10 cellular contexts compared by ENCODE assay signal in the genomic region with DNA sequence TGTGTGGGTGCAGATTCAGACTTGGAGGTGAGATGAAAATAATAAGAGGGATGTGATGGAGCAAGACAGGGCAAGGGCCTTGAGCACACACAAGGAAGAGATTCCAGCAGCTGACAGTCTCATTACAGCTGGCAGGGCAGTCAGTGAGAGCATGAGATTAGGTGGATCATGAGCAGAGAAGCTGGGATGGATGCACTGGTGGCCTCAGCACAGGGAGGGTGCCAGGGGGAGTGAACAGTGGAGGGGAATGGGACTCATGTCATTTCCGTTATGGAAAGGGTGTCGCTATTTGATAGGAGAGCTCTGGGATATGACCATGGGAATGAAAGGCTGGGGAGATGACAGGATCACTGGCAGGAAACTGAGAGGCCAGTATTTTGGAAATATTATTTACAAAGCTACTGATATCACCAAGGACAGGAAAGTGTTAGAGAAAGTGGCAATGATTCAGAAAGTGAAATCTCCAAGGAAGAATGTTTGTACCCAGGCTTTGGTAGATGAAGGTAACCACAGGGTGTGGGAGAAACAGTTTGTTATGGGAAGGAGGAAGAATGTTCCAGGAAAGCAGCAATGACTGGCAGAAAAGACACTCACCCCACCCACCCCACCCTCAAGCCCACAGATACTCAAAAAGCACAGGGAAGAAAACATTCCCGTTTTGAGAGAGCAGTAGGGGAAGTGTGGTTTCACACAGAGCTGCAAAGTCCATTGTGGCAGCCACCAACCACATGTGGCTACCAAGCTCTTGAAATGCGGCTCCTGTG.
DNase-seq lines count a peak whose midpoint lies in the region; ATAC-seq and TF ChIP-seq lines count a peak whose summit lies in the region.
"Had no signal": no experiment of that assay in that cellular context is flagged by ENCODE, and none has a peak within 500 bp of the region (broad histone marks: within the 10 kb centered on the region; RNA-seq: fewer than 3 reads in every experiment).

No MANE protein-coding gene starts in this region.

- no peak for TF ChIP-seq EP300 in tibial nerve (IDR thresholded peaks at IDR 0.05)

- no peaks in the 10 kb centered on the region for H3K27me3 ChIP-seq in right atrium auricular region
- H3K27me3 ChIP-seq in adipocyte (replicated peaks; ENCODE audit: control insufficient read depth, insufficient read depth, low read length) = no peaks in the 10 kb centered on the region
- H3K27me3 ChIP-seq in tibial nerve = no peaks in the 10 kb centered on the region
- H3K27me3 ChIP-seq: SJSA1 had no signal

- peak overlapping the region; percentile 68 for H3K9ac ChIP-seq in adipocyte (ENCODE audit: low read length)

- no peak for TF ChIP-seq CTCF in right atrium auricular region (IDR thresholded peaks at IDR 0.05)
- TF ChIP-seq CTCF in tibial nerve (IDR thresholded peaks at IDR 0.05) = no peak

- DNase-seq in right atrium auricular region (ENCODE audit: low spot score) (peak; percentile 61), Right ventricle myocardium superior (no peak), adipocyte (ENCODE audit: low read depth) (peak; percentile 41), iris pigment epithelial cell (ENCODE audit: low read depth) (peak; percentile 81), tibial nerve (ENCODE audit: low spot score in 2 of 2) (no peak), cerebellar nuclear complex (lab: John Stamatoyannopoulos, UW) (no peak)
- DNase-seq: stimulated activated CD4-positive, alpha-beta T cell treated with anti-CD3 and anti-CD28 coated beads, Interleukin-2, amount 100 ng/mL, for 48 hours had no signal

- H3K36me3 ChIP-seq in right atrium auricular region (no peaks in the 10 kb centered on the region), adipocyte (ENCODE audit: control insufficient read depth, insufficient read depth, low read length, severe bottlenecking) (no peaks in the 10 kb centered on the region), tibial nerve (no peaks in the 10 kb centered on the region)
- H3K36me3 ChIP-seq: SJSA1 had no signal

- H3K4me3 ChIP-seq in right atrium auricular region (no peak overlapping the region), adipocyte (ENCODE audit: low read length) (no peak overlapping the region), tibial nerve (no peak overlapping the region)
- H3K4me3 ChIP-seq: SJSA1 had no signal

- H3K27ac ChIP-seq in right atrium auricular region (peak overlapping the region in 1 of 2 donors; percentile 36), tibial nerve (peak overlapping the region in 3 of 4 donors; percentile 30 to 58 (median 30))
- H3K27ac ChIP-seq: SJSA1 had no signal

- no peaks in the 10 kb centered on the region for H3K9me3 ChIP-seq in right atrium auricular region
- H3K9me3 ChIP-seq in adipocyte (ENCODE audit: control insufficient read depth, low read length) = no peaks in the 10 kb centered on the region
- no peaks in the 10 kb centered on the region for H3K9me3 ChIP-seq in tibial nerve
- H3K9me3 ChIP-seq: SJSA1 had no signal

- ATAC-seq in Right ventricle myocardium superior (ENCODE audit: poor library complexity) (no peak), GM18873 (IDR thresholded peaks at IDR 0.05; ENCODE audit: low FRiP score, unreplicated experiment) (no peak), HG02610 (IDR thresholded peaks at IDR 0.05; ENCODE audit: unreplicated experiment) (no peak)

- TF ChIP-seq POLR2A in tibial nerve (IDR thresholded peaks at IDR 0.05) = no peak

- H3K4me1 ChIP-seq in right atrium auricular region (peaks cover 0 to 6% of the 10 kb centered on the region in 2 donors), adipocyte (ENCODE audit: control insufficient read depth, insufficient read depth, low read length) (peaks cover 44% of the 10 kb centered on the region), tibial nerve (peaks cover 0 to 17% (median 6%) of the 10 kb centered on the region in 4 donors)
- H3K4me1 ChIP-seq: SJSA1 had no signal

- WGBS in tibial nerve, 2 donors = 67 to 72% methylated on average over 4 of the region's 4 CpGs

- intact Hi-C loops in Right ventricle myocardium superior (cut with DNase I) = loop anchor here (2.0 kb wide), 1 partner anchor 259 kb away; no protein-coding TSS in a partner anchor

Comparison
In these comparisons a context has a peak if more than half of its experiments do, and no peak if none do; other contexts are left out.
1. DNase-seq: peak in right atrium auricular region (single experiment), adipocyte (single experiment) and iris pigment epithelial cell (single experiment); none in Right ventricle myocardium superior (single experiment), tibial nerve (0 of 2) and cerebellar nuclear complex (0 of 2).